8 cellular contexts compared by ENCODE assay signal in the genomic region with DNA sequence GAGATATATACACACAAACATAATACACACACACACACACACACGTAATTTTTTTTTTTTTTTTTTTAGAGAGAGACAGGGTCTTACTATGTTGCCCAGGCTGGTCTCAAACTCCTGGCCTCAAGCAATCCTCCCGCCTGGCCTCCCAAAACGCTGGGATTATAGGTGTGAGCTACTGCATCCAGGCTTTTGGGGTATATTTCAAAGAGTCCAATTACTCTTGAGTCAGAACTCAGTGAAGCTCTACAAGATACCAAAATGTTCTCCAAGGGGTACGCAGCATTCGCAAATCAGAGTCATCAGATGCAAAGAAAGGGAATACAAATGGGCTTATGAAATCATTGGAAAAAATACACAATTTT. TPM values are rescaled to one million over a fixed set of nuclear protein-coding genes. Genes with fewer than 3 reads are reported as not detected.
DNase-seq lines count a peak whose midpoint lies in the region; ATAC-seq and TF ChIP-seq lines count a peak whose summit lies in the region.

No MANE protein-coding gene starts in this region.

- TF ChIP-seq POLR2A in body of pancreas (IDR thresholded peaks at IDR 0.05): no peak

- ATAC-seq in GM18861 (IDR thresholded peaks at IDR 0.05; ENCODE audit: unreplicated experiment) (peak; percentile 1), HG02943 (IDR thresholded peaks at IDR 0.05; ENCODE audit: low read depth, unreplicated experiment) (peak; percentile 1), body of pancreas (no peak)

- peaks cover 39% of the 10 kb centered on the region for H3K4me1 ChIP-seq in body of pancreas
- H3K4me1 ChIP-seq in osteoblast (ENCODE audit: insufficient read depth, low read length): peaks cover 30% of the 10 kb centered on the region

- no peaks in the 10 kb centered on the region for H3K36me3 ChIP-seq in body of pancreas (replicated peaks in 1 of 2; ENCODE audit: insufficient read depth in 1 of 2, low read depth in 2 of 2)
- no peaks in the 10 kb centered on the region for H3K36me3 ChIP-seq in osteoblast (ENCODE audit: insufficient read depth, low read length)

- no peak overlapping the region for H3K4me3 ChIP-seq in body of pancreas
- no peak overlapping the region for H3K4me3 ChIP-seq in osteoblast (ENCODE audit: insufficient read depth, low read length)

- intact Hi-C loops in body of pancreas (cut with DNase I) (no loop called here), posterior vena cava (cut with DNase I) (no loop called here)

- H3K4me2 ChIP-seq in osteoblast (ENCODE audit: insufficient read depth, low read length): peak overlapping the region; percentile 45

- no peaks in the 10 kb centered on the region for H3K9me3 ChIP-seq in body of pancreas
- H3K9me3 ChIP-seq in osteoblast (ENCODE audit: low read depth, low read length): no peaks in the 10 kb centered on the region

- no peaks in the 10 kb centered on the region for H4K20me1 ChIP-seq in osteoblast (ENCODE audit: insufficient read depth, low read length)

- H3K27me3 ChIP-seq in body of pancreas (no peaks in the 10 kb centered on the region), osteoblast (ENCODE audit: insufficient read depth, low read length) (no peaks in the 10 kb centered on the region)

- 75 to 87% methylated on average over 5 of the region's 5 CpGs for WGBS in body of pancreas, 2 donors

- no peak overlapping the region for H2AFZ ChIP-seq in osteoblast (ENCODE audit: low read length)

- DNase-seq in body of pancreas (no peak), osteoblast (ENCODE audit: insufficient read length, low spot score, missing footprints) (peak; percentile 45), AG08395 (ENCODE audit: low spot score) (no peak), COLO668 (lab: John Stamatoyannopoulos, UW; ENCODE audit: unreplicated experiment) (no peak), posterior vena cava (ENCODE audit: low spot score) (no peak), NCI-H1694 treated with DMSO at 0.1 percent for 48 hours (lab: John Stamatoyannopoulos, UW) (no peak)

- H3K79me2 ChIP-seq in osteoblast (ENCODE audit: insufficient read depth, low read length): no peaks in the 10 kb centered on the region

- TF ChIP-seq CTCF in body of pancreas (IDR thresholded peaks at IDR 0.05) (no peak), osteoblast (IDR thresholded peaks at IDR 0.05; ENCODE audit: extremely low read depth, low read depth, low read length) (no peak)

- peak overlapping the region; percentile 62 to 89 (median 68) for H3K27ac ChIP-seq in body of pancreas
- peak overlapping the region; percentile 91 for H3K27ac ChIP-seq in osteoblast (ENCODE audit: low read depth, low read length)

RNA-seq across cellular contexts. Expression of a gene that starts 54.0 kb away (rescaled TPM):
- 10 to 100 TPM; 11.9 to 22.4 TPM for total RNA-seq in body of pancreas
- total RNA-seq in osteoblast: 111 and 136 TPM in 2 replicates
- 10 to 100 TPM in 1 of 2 donors, 1 to 10 TPM in 1; 4.9 to 14.6 TPM for total RNA-seq in posterior vena cava
